Comparison of ENCODE assay signal across 26 cellular contexts in the genomic region with DNA sequence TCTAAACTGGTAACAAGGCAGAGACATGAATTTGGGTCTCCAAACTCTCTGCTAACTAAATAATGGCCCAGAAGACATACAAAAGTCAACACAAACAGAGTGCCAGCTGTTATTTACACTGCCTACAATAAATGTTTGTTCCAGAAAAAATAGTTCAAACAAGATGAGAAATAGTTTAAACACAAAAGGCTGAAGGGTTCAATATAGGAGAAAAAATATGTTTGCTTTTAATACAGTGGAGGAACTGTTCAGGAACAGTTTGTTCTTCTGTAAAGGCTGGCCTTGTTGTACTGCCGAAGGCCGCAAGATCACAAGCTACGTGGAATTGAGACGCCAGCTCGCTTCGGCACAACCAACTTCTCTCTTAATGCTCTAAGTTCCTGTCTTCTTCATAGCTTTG.
A peak's percentile ranks its signal among the peaks of the same experiment; 100 is the strongest.
DNase-seq lines count a peak whose midpoint lies in the region; ATAC-seq and TF ChIP-seq lines count a peak whose summit lies in the region.
"Had no signal": no experiment of that assay in that cellular context is flagged by ENCODE, and none has a peak within 500 bp of the region (broad histone marks: within the 10 kb centered on the region; RNA-seq: fewer than 3 reads in every experiment).

No MANE protein-coding gene starts in this region.

- ATAC-seq in body of pancreas, result peak; percentile 87
- peak; percentile 54 for ATAC-seq in mucosa of descending colon
- no peak for ATAC-seq in HG03135 (IDR thresholded peaks at IDR 0.05; ENCODE audit: unreplicated experiment)
- ATAC-seq in GM19455 (IDR thresholded peaks at IDR 0.05; ENCODE audit: unreplicated experiment), result no peak
- ATAC-seq: effector memory CD8-positive, alpha-beta T cell; stimulated activated effector memory CD8-positive, alpha-beta T cell treated with anti-CD3 and anti-CD28 coated beads, Interleukin-12 subunit alpha, Interleukin-12 subunit beta, amount 100 ng/mL, for 72 hours had no signal

- H3K36me3 ChIP-seq in KOPT-K1 (ENCODE audit: insufficient read depth, low read length), result no peaks in the 10 kb centered on the region
- no peaks in the 10 kb centered on the region for H3K36me3 ChIP-seq in body of pancreas (replicated peaks in 1 of 2; ENCODE audit: insufficient read depth in 1 of 2, low read depth in 2 of 2)
- no peaks in the 10 kb centered on the region for H3K36me3 ChIP-seq in mucosa of descending colon (ENCODE audit: low read depth)
- H3K36me3 ChIP-seq in testis (ENCODE audit: low read depth, missing control alignments), result no peaks in the 10 kb centered on the region
- H3K36me3 ChIP-seq: thoracic aorta had no signal

- TF ChIP-seq POLR2A in body of pancreas (IDR thresholded peaks at IDR 0.05), result peak in 2 of 3 donors; percentile 24 to 36
- TF ChIP-seq POLR2A in testis (IDR thresholded peaks at IDR 0.05), result no peak

- no peaks in the 10 kb centered on the region for H3K27me3 ChIP-seq in body of pancreas
- H3K27me3 ChIP-seq in testis, result no peaks in the 10 kb centered on the region
- H3K27me3 ChIP-seq: hepatocyte had no signal

- peak overlapping the region; percentile 83 for H3K27ac ChIP-seq in KOPT-K1 (ENCODE audit: low read depth, low read length, poor library complexity, severe bottlenecking)
- peak overlapping the region; percentile 45 to 69 (median 60) for H3K27ac ChIP-seq in body of pancreas
- peak overlapping the region; percentile 4 to 76 for H3K27ac ChIP-seq in testis
- H3K27ac ChIP-seq: coronary artery, hepatocyte, thoracic aorta had no signal

- H3K9me3 ChIP-seq in KOPT-K1 (ENCODE audit: insufficient read depth, low read length, poor library complexity, severe bottlenecking) (no peaks in the 10 kb centered on the region), body of pancreas (no peaks in the 10 kb centered on the region), mucosa of descending colon (no peaks in the 10 kb centered on the region), testis (no peaks in the 10 kb centered on the region)
- H3K9me3 ChIP-seq: thoracic aorta had no signal

- DNase-seq in body of pancreas (peak; percentile 57 to 73 (median 71)), mucosa of descending colon (no peak), testis (peak; percentile 68), NCI-H446 (lab: John Stamatoyannopoulos, UW) (no peak)
- DNase-seq: activated CD4-positive, alpha-beta T cell treated with anti-CD3 and anti-CD28 coated beads, Interleukin-2, amount 50 U/mL, for 1 hour; activated naive CD4-positive, alpha-beta T cell treated with anti-CD3 and anti-CD28 coated beads, Interleukin-2, amount 10 ng/mL, durations not matched to agents 7 days and 5 days; amygdala; CD8-positive, alpha-beta memory T cell; DMS79; effector memory CD8-positive, alpha-beta T cell; foreskin fibroblast; HCEC 1CT; NCI-H1105; NCI-H2029; NCI-H226; OCI-M1; Right ventricle myocardium superior; stimulated activated CD4-positive, alpha-beta T cell treated with anti-CD3 and anti-CD28 coated beads, Interleukin-2, amount 100 ng/mL, for 48 hours had no signal

- intact Hi-C loops in body of pancreas (cut with DNase I), result no loop called here
- intact Hi-C loops in mucosa of descending colon (cut with DNase I, micrococcal nuclease), result no loop called here
- intact Hi-C loops in testis (cut with DNase I; ENCODE audit: low total_unique reads), result no loop called here

- H3K4me1 ChIP-seq in body of pancreas, result peaks cover 42% of the 10 kb centered on the region
- no peaks in the 10 kb centered on the region for H3K4me1 ChIP-seq in mucosa of descending colon (ENCODE audit: low read depth)
- H3K4me1 ChIP-seq in testis, result peaks cover 18% of the 10 kb centered on the region

- TF ChIP-seq CTCF in body of pancreas (IDR thresholded peaks at IDR 0.05) (peak in 1 of 7 experiments; percentile 15), mucosa of descending colon (IDR thresholded peaks at IDR 0.05) (no peak), testis (IDR thresholded peaks at IDR 0.05) (no peak)

- H3K4me3 ChIP-seq in body of pancreas, result no peak overlapping the region
- H3K4me3 ChIP-seq in mucosa of descending colon, result no peak overlapping the region
- no peak overlapping the region for H3K4me3 ChIP-seq in testis
- H3K4me3 ChIP-seq: coronary artery, hepatocyte, smooth muscle cell, thoracic aorta had no signal

- WGBS in body of pancreas, 2 donors, result 21 to 22% methylated on average over 6 of the region's 6 CpGs
- WGBS in testis, 2 donors, result 46 to 53% methylated on average over 6 of the region's 6 CpGs

Comparison
In these comparisons a context has a peak if more than half of its experiments do, and no peak if none do; other contexts are left out.
1. ATAC-seq: peak in body of pancreas (single experiment) and mucosa of descending colon (single experiment); none in HG03135 (single experiment) and GM19455 (single experiment).
2. DNase-seq: peak in body of pancreas (4 of 4) and testis (single experiment); none in mucosa of descending colon (0 of 3) and NCI-H446 (0 of 2).
3. Peak in every context shown above with its lines, with median percentiles within 50 percentile points of each other: H3K27ac ChIP-seq.